Comparison of ENCODE assay signal across 11 cellular contexts in genomic region chr20:56187791-56188190, GRCh38.
A peak's percentile ranks its signal among the peaks of the same experiment; 100 is the strongest.
DNase-seq lines count a peak whose midpoint lies in the region; ATAC-seq and TF ChIP-seq lines count a peak whose summit lies in the region.
"Had no signal": no experiment of that assay in that cellular context is flagged by ENCODE, and none has a peak within 500 bp of the region (broad histone marks: within the 10 kb centered on the region; RNA-seq: fewer than 3 reads in every experiment).

No MANE protein-coding gene starts in this region.

- no peak overlapping the region for H3K27ac Mint-ChIP-seq in MCF 10A (ENCODE audit: low read depth, unreplicated experiment)
- no peak overlapping the region for H3K27ac Mint-ChIP-seq in naive thymus-derived CD8-positive, alpha-beta T cell
- H3K27ac Mint-ChIP-seq: activated T-helper 1 cell treated with anti-CD3 and anti-CD28 coated beads, Interleukin-12 subunit alpha, Interleukin-12 subunit beta, Interleukin-2, Interleukin-4 antibody, amounts not matched to agents 30 ng/mL and 10 ng/mL and 1 ng/mL, durations not matched to agents 14 hours and 24 hours and 36 hours; nephron had no signal

- H3K36me3 ChIP-seq in breast epithelium: no peaks in the 10 kb centered on the region
- H3K36me3 ChIP-seq in upper lobe of right lung: no peaks in the 10 kb centered on the region

- DNase-seq in MCF 10A (ENCODE audit: unreplicated experiment) (peak; percentile 62), breast epithelium (ENCODE audit: low spot score in 2 of 2) (no peak), OCI-M1 (lab: John Stamatoyannopoulos, UW) (peak; percentile 51), epithelial cell of proximal tubule (ENCODE audit: low read depth) (no peak), upper lobe of right lung (no peak), NCI-H2227 treated with DMSO at 0.1 percent for 48 hours (lab: John Stamatoyannopoulos, UW) (no peak), NCI-H510A treated with DMSO at 0.1 percent for 48 hours (lab: John Stamatoyannopoulos, UW) (no peak)
- no peak for DNase-seq in naive thymus-derived CD8-positive, alpha-beta T cell
- DNase-seq: cerebellar nuclear complex had no signal

- H3K27me3 ChIP-seq in breast epithelium (no peaks in the 10 kb centered on the region), upper lobe of right lung (no peaks in the 10 kb centered on the region)

- H3K27ac ChIP-seq in breast epithelium (no peak overlapping the region), upper lobe of right lung (no peak overlapping the region)

- H3K4me3 ChIP-seq in breast epithelium (no peak overlapping the region), epithelial cell of proximal tubule (ENCODE audit: low read depth, low read length) (no peak overlapping the region), upper lobe of right lung (no peak overlapping the region)

- CTCF ChIA-PET in MCF 10A (lab: Yijun Ruan, JAX): interaction anchor here (0.5 to 2.9 kb wide), 52 partner anchors 10 to 1937 kb away, joined by 3 to 38 read pairs (median 4); partner anchors contain the start of genes AURKA, CSTF1, MC3R and RTF2

- TF ChIP-seq CTCF in MCF 10A (IDR thresholded peaks at IDR 0.05; ENCODE audit: unreplicated experiment) (peak; percentile 48), breast epithelium (IDR thresholded peaks at IDR 0.05) (peak in 1 of 3 donors; percentile 22), epithelial cell of proximal tubule (conservative IDR thresholded peaks at IDR 0.05; ENCODE audit: low read depth, low read length) (peak; percentile 22), upper lobe of right lung (IDR thresholded peaks at IDR 0.05) (peak; percentile 21)

- H3K9me3 ChIP-seq in breast epithelium: no peaks in the 10 kb centered on the region
- H3K9me3 ChIP-seq in upper lobe of right lung: no peaks in the 10 kb centered on the region

- BruUV-seq in MCF 10A (replicated peaks; lab: Mats Ljungman, UMichigan): no TSS peak

- H3K4me1 Mint-ChIP-seq in MCF 10A (ENCODE audit: insufficient read depth, unreplicated experiment): peaks cover 6% of the 10 kb centered on the region
- H3K4me1 Mint-ChIP-seq in naive thymus-derived CD8-positive, alpha-beta T cell: no peaks in the 10 kb centered on the region
- H3K4me1 Mint-ChIP-seq: nephron had no signal

- no peak overlapping the region for H3K4me3 Mint-ChIP-seq in MCF 10A (ENCODE audit: unreplicated experiment)
- H3K4me3 Mint-ChIP-seq in naive thymus-derived CD8-positive, alpha-beta T cell: no peak overlapping the region
- H3K4me3 Mint-ChIP-seq: activated T-helper 1 cell treated with anti-CD3 and anti-CD28 coated beads, Interleukin-12 subunit alpha, Interleukin-12 subunit beta, Interleukin-2, Interleukin-4 antibody, amounts not matched to agents 30 ng/mL and 10 ng/mL and 1 ng/mL, durations not matched to agents 14 hours and 24 hours and 36 hours; nephron had no signal

- intact Hi-C loops in MCF 10A (cut with micrococcal nuclease): loop anchor here (5.0 kb wide), 3 partner anchors 60 to 390 kb away; partner anchors contain the start of gene MC3R
- intact Hi-C loops in breast epithelium (cut with DNase I; ENCODE audit: low total_unique reads): loop anchor here (2.0 kb wide), 1 partner anchor 51 kb away; no protein-coding TSS in a partner anchor
- intact Hi-C loops in upper lobe of right lung (cut with DNase I): no loop called here

- POLR2A ChIA-PET in MCF 10A (lab: Yijun Ruan, JAX): interaction anchor here (0.6 to 1.1 kb wide), 3 partner anchors 10 to 874 kb away, joined by 3 read pairs; no protein-coding TSS in a partner anchor
- POLR2A ChIA-PET in naive thymus-derived CD8-positive, alpha-beta T cell (lab: Charles Lee): no interaction called here

- no peak for ATAC-seq in upper lobe of right lung
- ATAC-seq in naive thymus-derived CD8-positive, alpha-beta T cell: no peak

- H3K9me3 Mint-ChIP-seq in MCF 10A (ENCODE audit: unreplicated experiment): no peaks in the 10 kb centered on the region
- peaks cover 0 to 2% (median 0%) of the 10 kb centered on the region in 9 donors for H3K9me3 Mint-ChIP-seq in naive thymus-derived CD8-positive, alpha-beta T cell
- H3K9me3 Mint-ChIP-seq: activated T-helper 1 cell treated with anti-CD3 and anti-CD28 coated beads, Interleukin-12 subunit alpha, Interleukin-12 subunit beta, Interleukin-2, Interleukin-4 antibody, amounts not matched to agents 30 ng/mL and 10 ng/mL and 1 ng/mL, durations not matched to agents 14 hours and 24 hours and 36 hours had no signal

- no peaks in the 10 kb centered on the region for H3K4me1 ChIP-seq in breast epithelium
- H3K4me1 ChIP-seq in upper lobe of right lung: no peaks in the 10 kb centered on the region

- no peaks in the 10 kb centered on the region for H3K27me3 Mint-ChIP-seq in MCF 10A (ENCODE audit: insufficient read depth, unreplicated experiment)
- peaks cover 0 to 14% (median 0%) of the 10 kb centered on the region in 5 donors for H3K27me3 Mint-ChIP-seq in naive thymus-derived CD8-positive, alpha-beta T cell

- H3K36me3 Mint-ChIP-seq in MCF 10A (ENCODE audit: insufficient read depth, unreplicated experiment): no peaks in the 10 kb centered on the region
- H3K36me3 Mint-ChIP-seq in naive thymus-derived CD8-positive, alpha-beta T cell: no peaks in the 10 kb centered on the region

- TF ChIP-seq POLR2A in breast epithelium (IDR thresholded peaks at IDR 0.05): no peak

Comparison
In these comparisons a context has a peak if more than half of its experiments do, and no peak if none do; other contexts are left out.
1. DNase-seq: peak in MCF 10A (single experiment) and OCI-M1 (single experiment); none in breast epithelium (0 of 2), epithelial cell of proximal tubule (single experiment), upper lobe of right lung (single experiment), NCI-H2227 treated with DMSO at 0.1 percent for 48 hours (single experiment), NCI-H510A treated with DMSO at 0.1 percent for 48 hours (single experiment) and naive thymus-derived CD8-positive, alpha-beta T cell (0 of 10).